In genomic region chr2:218255441-218255840, GRCh38 we compare ENCODE assay signal across 16 cellular contexts. TPM values are rescaled to one million over a fixed set of nuclear protein-coding genes. Genes with fewer than 3 reads are reported as not detected.
A peak's percentile ranks its signal among the peaks of the same experiment; 100 is the strongest.
DNase-seq lines count a peak whose midpoint lies in the region; ATAC-seq and TF ChIP-seq lines count a peak whose summit lies in the region.
"Had no signal": no experiment of that assay in that cellular context is flagged by ENCODE, and none has a peak within 500 bp of the region (broad histone marks: within the 10 kb centered on the region; RNA-seq: fewer than 3 reads in every experiment).

No MANE protein-coding gene starts in this region.

- no peaks in the 10 kb centered on the region for H3K27me3 Mint-ChIP-seq in activated naive CD4-positive, alpha-beta T cell treated with anti-CD3 and anti-CD28 coated beads, Interleukin-2, amount 50 U/mL, for 24 hours
- no peaks in the 10 kb centered on the region for H3K27me3 Mint-ChIP-seq in T-helper 17 cell

- peaks cover 32% of the 10 kb centered on the region for H3K4me1 Mint-ChIP-seq in activated naive CD4-positive, alpha-beta T cell treated with anti-CD3 and anti-CD28 coated beads, Interleukin-2, amount 50 U/mL, for 24 hours
- peaks cover 17% of the 10 kb centered on the region for H3K4me1 Mint-ChIP-seq in T-helper 17 cell

- no peak for DNase-seq in activated naive CD4-positive, alpha-beta T cell (lab: John Stamatoyannopoulos, UW)
- no peak for DNase-seq in T-helper 17 cell
- peak; percentile 83 for DNase-seq in fibroblast of mammary gland (ENCODE audit: low read depth)
- DNase-seq in stromal cell of bone marrow (ENCODE audit: low read depth), result peak; percentile 52
- no peak for DNase-seq in NK-92 (lab: John Stamatoyannopoulos, UW; ENCODE audit: unreplicated experiment)
- DNase-seq in NCI-H774 (lab: John Stamatoyannopoulos, UW), result no peak
- DNase-seq: activated effector memory CD4-positive, alpha-beta T cell treated with Interleukin-2 at 50 U/mL for 16 hours; C1 segment of cervical spinal cord; glutamatergic neuron; NCI-H1436 treated with DMSO at 0.1 percent for 48 hours; NCI-H526 treated with DMSO at 0.1 percent for 48 hours; SHP77 had no signal

- H3K4me3 ChIP-seq in fibroblast of mammary gland (ENCODE audit: control insufficient read depth, low read depth, low read length), result no peak overlapping the region
- H3K4me3 ChIP-seq: left lung, vagina had no signal

- no peak for TF ChIP-seq CTCF in fibroblast of mammary gland (conservative IDR thresholded peaks at IDR 0.05; ENCODE audit: control insufficient read depth, insufficient read depth, low read depth, low read length)

- ATAC-seq in T-helper 17 cell (no peak), HG03039 (IDR thresholded peaks at IDR 0.05; ENCODE audit: unreplicated experiment) (no peak)
- ATAC-seq: left lung had no signal

- H3K9me3 Mint-ChIP-seq in activated naive CD4-positive, alpha-beta T cell treated with anti-CD3 and anti-CD28 coated beads, Interleukin-2, amount 50 U/mL, for 24 hours, result no peaks in the 10 kb centered on the region

- H3K27ac Mint-ChIP-seq in activated naive CD4-positive, alpha-beta T cell treated with anti-CD3 and anti-CD28 coated beads, Interleukin-2, amount 50 U/mL, for 24 hours, result peak overlapping the region; percentile 53
- H3K27ac Mint-ChIP-seq in T-helper 17 cell, result peak overlapping the region; percentile 81

- H3K4me3 Mint-ChIP-seq in activated naive CD4-positive, alpha-beta T cell treated with anti-CD3 and anti-CD28 coated beads, Interleukin-2, amount 50 U/mL, for 24 hours, result no peak overlapping the region
- no peak overlapping the region for H3K4me3 Mint-ChIP-seq in T-helper 17 cell

- no peaks in the 10 kb centered on the region for H3K9me3 ChIP-seq in T-helper 17 cell (ENCODE audit: control insufficient read depth, low read length, poor library complexity, severe bottlenecking)
- H3K9me3 ChIP-seq: left lung, vagina had no signal

- peaks cover 8% of the 10 kb centered on the region for H3K36me3 Mint-ChIP-seq in activated naive CD4-positive, alpha-beta T cell treated with anti-CD3 and anti-CD28 coated beads, Interleukin-2, amount 50 U/mL, for 24 hours
- H3K36me3 Mint-ChIP-seq in T-helper 17 cell (ENCODE audit: low read depth), result peaks cover 2% of the 10 kb centered on the region

RNA-seq across cellular contexts. Expression of gene GPBAR1, which starts 5.4 kb away (rescaled TPM):
- 1 to 10 TPM; 1.5 to 2.7 TPM for total RNA-seq in T-helper 17 cell

RNA-seq across cellular contexts. Expression of gene AAMP, which starts 14.5 kb away (rescaled TPM):
- total RNA-seq in T-helper 17 cell, result 10 to 100 TPM; 46.8 to 47.0 TPM

RNA-seq across cellular contexts. Expression of gene PNKD, which starts 14.9 kb away (rescaled TPM):
- 10 to 100 TPM; 21.1 to 31.2 TPM for total RNA-seq in T-helper 17 cell

RNA-seq across cellular contexts. Expression of gene TMBIM1, which starts 36.9 kb away (rescaled TPM):
- total RNA-seq in T-helper 17 cell, result 100 to 1,000 TPM in 1 of 2 donors, 10 to 100 TPM in 1; 97.4 to 121 TPM

RNA-seq across cellular contexts. Expression of gene ARPC2, which starts 38.5 kb away (rescaled TPM):
- total RNA-seq in T-helper 17 cell, result 100 to 1,000 TPM; 424 to 467 TPM

Comparison
In these comparisons a context has a peak if more than half of its experiments do, and no peak if none do; other contexts are left out.
1. DNase-seq: peak in fibroblast of mammary gland (single experiment) and stromal cell of bone marrow (single experiment); none in activated naive CD4-positive, alpha-beta T cell (0 of 4), T-helper 17 cell (0 of 3), NK-92 (single experiment) and NCI-H774 (single experiment).